19 cellular contexts compared by ENCODE assay signal in genomic region chr16:8801686-8802085, GRCh38. TPM values are rescaled to one million over a fixed set of nuclear protein-coding genes. Genes with fewer than 3 reads are reported as not detected.
A peak's percentile ranks its signal among the peaks of the same experiment; 100 is the strongest.
DNase-seq lines count a peak whose midpoint lies in the region; ATAC-seq and FAIRE-seq lines count a peak whose summit lies in the region.
"Had no signal": no experiment of that assay in that cellular context is flagged by ENCODE, and none has a peak within 500 bp of the region (broad histone marks: within the 10 kb centered on the region; RNA-seq: fewer than 3 reads in every experiment).

No MANE protein-coding gene starts in this region.

- H3K27me3 ChIP-seq in endocrine pancreas (ENCODE audit: control insufficient read depth, insufficient read depth, low read length): no peaks in the 10 kb centered on the region
- H3K27me3 ChIP-seq in mesenchymal stem cell (ENCODE audit: control insufficient read depth in 1 of 2, insufficient read depth in 1 of 2, low read length in 2 of 2): no peaks in the 10 kb centered on the region
- H3K27me3 ChIP-seq in small intestine (ENCODE audit: control insufficient read depth in 2 of 2, insufficient read depth in 2 of 2, low read length in 2 of 2): no peaks in the 10 kb centered on the region

- H3K79me1 ChIP-seq in mesenchymal stem cell (replicated peaks; ENCODE audit: low read length, poor library complexity, severe bottlenecking): peaks cover 13% of the 10 kb centered on the region

- H3K27ac ChIP-seq in mesenchymal stem cell (ENCODE audit: low read length, poor library complexity, severe bottlenecking): no peak overlapping the region
- H3K27ac ChIP-seq in small intestine (ENCODE audit: low read depth in 1 of 2, low read length in 1 of 2): no peak overlapping the region
- H3K27ac ChIP-seq: 22Rv1, A549, C4-2B had no signal

- no peak overlapping the region for H3K23ac ChIP-seq in mesenchymal stem cell (ENCODE audit: low read length in 2 of 2)

- no peak overlapping the region for H2BK15ac ChIP-seq in mesenchymal stem cell (ENCODE audit: low read depth, poor library complexity, severe bottlenecking)

- peaks cover 4% of the 10 kb centered on the region for H3K4me1 ChIP-seq in endocrine pancreas (ENCODE audit: control insufficient read depth, insufficient read depth, low read length)
- peaks cover 5% of the 10 kb centered on the region for H3K4me1 ChIP-seq in mesenchymal stem cell (ENCODE audit: control insufficient read depth, insufficient read depth, low read depth, low read length)
- peaks cover 2 to 3% of the 10 kb centered on the region in 2 donors for H3K4me1 ChIP-seq in small intestine (ENCODE audit: control insufficient read depth in 2 of 2, insufficient read depth in 1 of 2, low read depth in 1 of 2, low read length in 1 of 2)

- H3K4me1 Mint-ChIP-seq in activated T-cell treated with anti-CD3 and anti-CD28 coated beads, Interleukin-2, amount 50 U/mL, for 24 hours (ENCODE audit: low read depth): peaks cover 42% of the 10 kb centered on the region
- peaks cover 24% of the 10 kb centered on the region for H3K4me1 Mint-ChIP-seq in activated naive CD4-positive, alpha-beta T cell treated with anti-CD3 and anti-CD28 coated beads for 36 hours (ENCODE audit: low read depth)

- no peak overlapping the region for H3K4me2 ChIP-seq in mesenchymal stem cell (ENCODE audit: low read length, poor library complexity, severe bottlenecking)
- H3K4me2 ChIP-seq: A549 had no signal

- H2BK12ac ChIP-seq in mesenchymal stem cell (ENCODE audit: low read length in 2 of 2): no peak overlapping the region

- H2AFZ ChIP-seq in mesenchymal stem cell (ENCODE audit: low read depth, low read length): no peak overlapping the region

- no peak overlapping the region for H4K8ac ChIP-seq in mesenchymal stem cell (ENCODE audit: low read length)

- no peak overlapping the region for H2BK120ac ChIP-seq in mesenchymal stem cell (ENCODE audit: low read depth, low read length)

- H4K91ac ChIP-seq in mesenchymal stem cell (ENCODE audit: low read length): no peak overlapping the region

- H3K9ac ChIP-seq in endocrine pancreas (ENCODE audit: control insufficient read depth, insufficient read depth, low read length) (no peak overlapping the region), mesenchymal stem cell (ENCODE audit: low read length) (peak overlapping the region; percentile 98)

- no peak overlapping the region for H3K18ac ChIP-seq in mesenchymal stem cell (ENCODE audit: low read depth in 1 of 2, low read length in 2 of 2)

- no peak overlapping the region for H3K14ac ChIP-seq in mesenchymal stem cell (ENCODE audit: low read length in 2 of 2)

- ATAC-seq in HG02798 (IDR thresholded peaks at IDR 0.05; ENCODE audit: poor library complexity, unreplicated experiment) (no peak), GM21526 (IDR thresholded peaks at IDR 0.05; ENCODE audit: low FRiP score, unreplicated experiment) (no peak)
- ATAC-seq: A549 had no signal

- no peak overlapping the region for H2AK5ac ChIP-seq in mesenchymal stem cell (ENCODE audit: low read length, severe bottlenecking)

- H2BK5ac ChIP-seq in mesenchymal stem cell (ENCODE audit: low read depth, low read length, poor library complexity, severe bottlenecking): no peak overlapping the region

- H3K36me3 ChIP-seq in endocrine pancreas (ENCODE audit: control insufficient read depth, insufficient read depth, low read length): peaks cover 9% of the 10 kb centered on the region
- H3K36me3 ChIP-seq in mesenchymal stem cell (ENCODE audit: control insufficient read depth in 1 of 2, insufficient read depth in 2 of 2, low read depth in 1 of 2, low read length in 2 of 2): peaks cover 34 to 76% of the 10 kb centered on the region in 2 experiments
- H3K36me3 ChIP-seq in small intestine (ENCODE audit: control insufficient read depth in 2 of 2, insufficient read depth in 2 of 2, low read length in 2 of 2): peaks cover 12 to 27% of the 10 kb centered on the region in 2 donors

- WGBS in mesenchymal stem cell: 97% methylated on average over 4 of the region's 4 CpGs
- 15 to 75% (median 40%) methylated on average over 4 of the region's 4 CpGs for WGBS in small intestine, 3 donors

- no peaks in the 10 kb centered on the region for H3K9me3 ChIP-seq in endocrine pancreas (ENCODE audit: control insufficient read depth, low read length)
- no peaks in the 10 kb centered on the region for H3K9me3 ChIP-seq in mesenchymal stem cell (ENCODE audit: control insufficient read depth, low read length)
- H3K9me3 ChIP-seq in small intestine (ENCODE audit: control insufficient read depth, low read depth): no peaks in the 10 kb centered on the region
- H3K9me3 ChIP-seq: A549, HAP-1 had no signal

- DNase-seq in activated T-cell treated with anti-CD3 and anti-CD28 coated beads, Interleukin-2, amount 50 U/mL, for 24 hours: no peak
- DNase-seq in activated T-cell treated with anti-CD3 and anti-CD28 coated beads, Interleukin-2, amount 50 U/mL, for 48 hours: no peak
- no peak for DNase-seq in mesenchymal stem cell
- peak; percentile 64 for DNase-seq in small intestine
- no peak for DNase-seq in activated naive CD4-positive, alpha-beta T cell treated with anti-CD3 and anti-CD28 coated beads for 36 hours
- DNase-seq: AML-193; CD4-positive, alpha-beta T cell; DMS153; DMS79; GDM1 had no signal

- intact Hi-C loops in activated naive CD4-positive, alpha-beta T cell treated with anti-CD3 and anti-CD28 coated beads for 36 hours (cut with micrococcal nuclease): no loop called here

- H3K27ac Mint-ChIP-seq in activated T-cell treated with anti-CD3 and anti-CD28 coated beads, Interleukin-2, amount 50 U/mL, for 24 hours: peak overlapping the region; percentile 47
- H3K27ac Mint-ChIP-seq in activated naive CD4-positive, alpha-beta T cell treated with anti-CD3 and anti-CD28 coated beads for 36 hours: no peak overlapping the region
- H3K27ac Mint-ChIP-seq: CD4-positive, alpha-beta T cell had no signal

- no peaks in the 10 kb centered on the region for H3K27me3 Mint-ChIP-seq in activated T-cell treated with anti-CD3 and anti-CD28 coated beads, Interleukin-2, amount 50 U/mL, for 24 hours
- no peaks in the 10 kb centered on the region for H3K27me3 Mint-ChIP-seq in activated naive CD4-positive, alpha-beta T cell treated with anti-CD3 and anti-CD28 coated beads for 36 hours (ENCODE audit: low read depth)
- H3K27me3 Mint-ChIP-seq: CD4-positive, alpha-beta T cell had no signal

- H3K4ac ChIP-seq in mesenchymal stem cell (ENCODE audit: low read depth in 1 of 2, low read length in 2 of 2): no peak overlapping the region

- CTCF ChIA-PET in activated naive CD4-positive, alpha-beta T cell treated with anti-CD3 and anti-CD28 coated beads for 36 hours (lab: Charles Lee): interaction anchor here (1.4 to 1.5 kb wide), 2 partner anchors 141 to 149 kb away, joined by 3 read pairs; no protein-coding TSS in a partner anchor

- H3K36me3 Mint-ChIP-seq in activated T-cell treated with anti-CD3 and anti-CD28 coated beads, Interleukin-2, amount 50 U/mL, for 24 hours (ENCODE audit: low read depth): peaks cover 95% of the 10 kb centered on the region
- H3K36me3 Mint-ChIP-seq in activated naive CD4-positive, alpha-beta T cell treated with anti-CD3 and anti-CD28 coated beads for 36 hours (ENCODE audit: low read depth): peaks cover 34% of the 10 kb centered on the region

- H3K9me3 Mint-ChIP-seq in activated T-cell treated with anti-CD3 and anti-CD28 coated beads, Interleukin-2, amount 50 U/mL, for 24 hours: no peaks in the 10 kb centered on the region
- no peaks in the 10 kb centered on the region for H3K9me3 Mint-ChIP-seq in activated naive CD4-positive, alpha-beta T cell treated with anti-CD3 and anti-CD28 coated beads for 36 hours
- H3K9me3 Mint-ChIP-seq: CD4-positive, alpha-beta T cell had no signal

- FAIRE-seq in small intestine (lab: Jason Lieb, UNC): no peak
- FAIRE-seq: A549, GM12892, GM18507 had no signal

- H3K4me3 Mint-ChIP-seq in activated T-cell treated with anti-CD3 and anti-CD28 coated beads, Interleukin-2, amount 50 U/mL, for 24 hours: no peak overlapping the region
- H3K4me3 Mint-ChIP-seq in activated naive CD4-positive, alpha-beta T cell treated with anti-CD3 and anti-CD28 coated beads for 36 hours: no peak overlapping the region
- H3K4me3 Mint-ChIP-seq: CD4-positive, alpha-beta T cell had no signal

- H3K4me3 ChIP-seq in endocrine pancreas (ENCODE audit: control insufficient read depth, insufficient read depth, low read length) (peak overlapping the region; percentile 4), mesenchymal stem cell (ENCODE audit: insufficient read depth in 1 of 2, low read depth in 1 of 2, low read length in 2 of 2) (no peak overlapping the region), small intestine (ENCODE audit: low read depth in 1 of 2, low read length in 2 of 2) (no peak overlapping the region)
- H3K4me3 ChIP-seq: A549, HAP-1 had no signal

RNA-seq across cellular contexts. Expression of gene PMM2, which starts 4.0 kb away (rescaled TPM):
- polyA plus RNA-seq in mesenchymal stem cell (2013, experiment 1 of 2): 59.6 TPM
- polyA plus RNA-seq in mesenchymal stem cell (2013, experiment 2 of 2): 58.9 TPM
- 10 to 100 TPM; 21.1 to 48.1 (median 28.9) TPM for polyA plus RNA-seq in small intestine
- total RNA-seq in activated naive CD4-positive, alpha-beta T cell treated with anti-CD3 and anti-CD28 coated beads for 36 hours: 10 to 100 TPM; 20.1 to 20.8 TPM

RNA-seq across cellular contexts. Expression of gene TMEM186, which starts 4.2 kb away (rescaled TPM):
- 5.4 TPM for polyA plus RNA-seq in mesenchymal stem cell (2013, experiment 1 of 2)
- polyA plus RNA-seq in mesenchymal stem cell (2013, experiment 2 of 2): 5.6 TPM
- polyA plus RNA-seq in small intestine: 10 to 100 TPM in 2 of 3 donors, 1 to 10 TPM in 1; 8.7 to 14.6 (median 11.3) TPM
- total RNA-seq in activated naive CD4-positive, alpha-beta T cell treated with anti-CD3 and anti-CD28 coated beads for 36 hours: 10 to 100 TPM; 12.1 to 12.6 TPM
